ENCODE assay signal across 24 cellular contexts in genomic region chrX:96405842-96406241, GRCh38.
"Had no signal": no experiment of that assay in that cellular context is flagged by ENCODE, and none has a peak within 500 bp of the region (broad histone marks: within the 10 kb centered on the region; RNA-seq: fewer than 3 reads in every experiment).

No MANE protein-coding gene starts in this region.

- H3K36me3 ChIP-seq: sigmoid colon, transverse colon, uterus had no signal

- H3K27ac Mint-ChIP-seq: activated CD4-positive, alpha-beta T cell treated with anti-CD3 and anti-CD28 coated beads for 36 hours; activated naive CD8-positive, alpha-beta T cell; activated T-cell treated with anti-CD3 and anti-CD28 coated beads, Interleukin-2, amount 50 U/mL, for 24 hours; activated T-helper 17 cell treated with anti-CD3 and anti-CD28 coated beads, Interleukin-2, amount 50 U/mL, for 72 hours; naive B cell; stimulated activated naive B cell treated with anti-CD40 and anti-IgM and Interleukin-4, amounts not matched to agents 10 μg/mL and 1 μg/mL and 100 μg/mL, for 72 hours; T-helper 2 cell treated with Interferon-gamma antibody and Interleukin-4, amounts not matched to agents 5 μg/mL and 100 μg/mL, for 36 hours had no signal

- DNase-seq: activated CD4-positive, alpha-beta T cell treated with anti-CD3 and anti-CD28 coated beads for 36 hours; activated CD4-positive, alpha-beta T cell treated with anti-CD3 and anti-CD28 coated beads, Interleukin-2, amount 50 U/mL, for 4 hours; activated CD8-positive, alpha-beta memory T cell treated with anti-CD3 and anti-CD28 coated beads for 24 hours; activated CD8-positive, alpha-beta memory T cell treated with anti-CD3 and anti-CD28 coated beads, Interleukin-2, amount 50 U/mL, for 4 hours; activated T-cell treated with anti-CD3 and anti-CD28 coated beads, Interleukin-2, amount 50 U/mL, for 24 hours; effector memory CD4-positive, alpha-beta T cell; foreskin keratinocyte; islet precursor cell; left colon; mesendoderm; naive B cell; occipital lobe; sigmoid colon; stimulated activated CD4-positive, alpha-beta T cell treated with anti-CD3 and anti-CD28 coated beads, Interleukin-2, amount 100 ng/mL, for 48 hours; stimulated activated CD8-positive, alpha-beta memory T cell treated with anti-CD3 and anti-CD28 coated beads, Interleukin-4, amount 100 ng/mL, for 48 hours; stimulated activated naive B cell treated with anti-CD40 and anti-IgM and Interleukin-4, amounts not matched to agents 10 μg/mL and 1 μg/mL and 100 μg/mL, for 72 hours; transverse colon; uterus had no signal

- H3K36me3 Mint-ChIP-seq: activated naive CD8-positive, alpha-beta T cell; naive B cell; stimulated activated naive B cell treated with anti-CD40 and anti-IgM and Interleukin-4, amounts not matched to agents 10 μg/mL and 1 μg/mL and 100 μg/mL, for 72 hours had no signal

- H3K27me3 ChIP-seq: foreskin keratinocyte, sigmoid colon, transverse colon, uterus had no signal

- ATAC-seq: activated CD4-positive, alpha-beta T cell treated with anti-CD3 and anti-CD28 coated beads for 36 hours; activated T-helper 17 cell treated with anti-CD3 and anti-CD28 coated beads, Interleukin-2, amount 50 U/mL, for 72 hours; foreskin keratinocyte; left colon; stimulated activated naive B cell treated with anti-CD40 and anti-IgM and Interleukin-4, amounts not matched to agents 10 μg/mL and 1 μg/mL and 100 μg/mL, for 72 hours had no signal

- H3K9me3 ChIP-seq: sigmoid colon, transverse colon, uterus had no signal

- H3K4me1 ChIP-seq: foreskin keratinocyte, uterus had no signal

- H3K27me3 Mint-ChIP-seq: activated CD4-positive, alpha-beta T cell treated with anti-CD3 and anti-CD28 coated beads for 36 hours; activated naive CD8-positive, alpha-beta T cell; central memory CD8-positive, alpha-beta T cell had no signal

- H3K27ac ChIP-seq: foreskin keratinocyte, sigmoid colon had no signal

- H3K4me1 Mint-ChIP-seq: activated CD4-positive, alpha-beta T cell treated with anti-CD3 and anti-CD28 coated beads for 36 hours; activated T-helper 17 cell treated with anti-CD3 and anti-CD28 coated beads, Interleukin-2, amount 50 U/mL, for 72 hours; central memory CD8-positive, alpha-beta T cell; naive B cell; neural crest cell; stimulated activated naive B cell treated with anti-CD40 and anti-IgM and Interleukin-4, amounts not matched to agents 10 μg/mL and 1 μg/mL and 100 μg/mL, for 72 hours had no signal

- H3K4me3 ChIP-seq: sigmoid colon, smooth muscle cell, transverse colon, uterus had no signal

- H3K4me3 Mint-ChIP-seq: activated CD4-positive, alpha-beta T cell treated with anti-CD3 and anti-CD28 coated beads for 36 hours; activated naive CD8-positive, alpha-beta T cell; activated T-cell treated with anti-CD3 and anti-CD28 coated beads, Interleukin-2, amount 50 U/mL, for 24 hours; activated T-helper 17 cell treated with anti-CD3 and anti-CD28 coated beads, Interleukin-2, amount 50 U/mL, for 72 hours; central memory CD8-positive, alpha-beta T cell; neural crest cell; stimulated activated naive B cell treated with anti-CD40 and anti-IgM and Interleukin-4, amounts not matched to agents 10 μg/mL and 1 μg/mL and 100 μg/mL, for 72 hours; T-helper 2 cell treated with Interferon-gamma antibody and Interleukin-4, amounts not matched to agents 5 μg/mL and 100 μg/mL, for 36 hours had no signal

- H3K9me3 Mint-ChIP-seq: activated T-cell treated with anti-CD3 and anti-CD28 coated beads, Interleukin-2, amount 50 U/mL, for 24 hours; activated T-helper 17 cell treated with anti-CD3 and anti-CD28 coated beads, Interleukin-2, amount 50 U/mL, for 72 hours; central memory CD8-positive, alpha-beta T cell; stimulated activated naive B cell treated with anti-CD40 and anti-IgM and Interleukin-4, amounts not matched to agents 10 μg/mL and 1 μg/mL and 100 μg/mL, for 72 hours; T-helper 2 cell treated with Interferon-gamma antibody and Interleukin-4, amounts not matched to agents 5 μg/mL and 100 μg/mL, for 36 hours had no signal
